Comparison of ENCODE assay signal across 28 cellular contexts in genomic region chr22:32900856-32901255, GRCh38.
A peak's percentile ranks its signal among the peaks of the same experiment; 100 is the strongest.
DNase-seq lines count a peak whose midpoint lies in the region; ATAC-seq, FAIRE-seq and TF ChIP-seq lines count a peak whose summit lies in the region.
"Had no signal": no experiment of that assay in that cellular context is flagged by ENCODE, and none has a peak within 500 bp of the region (broad histone marks: within the 10 kb centered on the region; RNA-seq: fewer than 3 reads in every experiment).

No MANE protein-coding gene starts in this region.

- H3K27ac Mint-ChIP-seq in activated naive CD4-positive, alpha-beta T cell treated with anti-CD3 and anti-CD28 coated beads, Interleukin-2, amount 50 U/mL, for 72 hours, result no peak overlapping the region
- H3K27ac Mint-ChIP-seq: CD14-positive monocyte; CD4-positive, alpha-beta memory T cell; CD4-positive, CD25-positive, alpha-beta regulatory T cell; CD8-positive, alpha-beta memory T cell had no signal

- no peaks in the 10 kb centered on the region for H3K9me3 ChIP-seq in left ventricle myocardium inferior (replicated peaks)
- H3K9me3 ChIP-seq: A549, BE2C, BLaER1 had no signal

- H3K4me1 ChIP-seq in left ventricle myocardium inferior, result peaks cover 13% of the 10 kb centered on the region
- H3K4me1 ChIP-seq: A549, BLaER1 had no signal

- DNase-seq in cardiac septum (ENCODE audit: low spot score) (peak; percentile 17), left ventricle myocardium inferior (no peak), bronchial epithelial cell (ENCODE audit: low read depth) (peak; percentile 31), erythroblast (lab: John Stamatoyannopoulos, UW) (peak; percentile 83), Kasumi-1 (lab: John Stamatoyannopoulos, UW) (no peak), posterior vena cava (ENCODE audit: low spot score) (no peak)
- no peak for DNase-seq in activated naive CD4-positive, alpha-beta T cell treated with anti-CD3 and anti-CD28 coated beads, Interleukin-2, amount 50 U/mL, for 72 hours (ENCODE audit: low spot score in 2 of 2)
- DNase-seq: AML-193; C1 segment of cervical spinal cord; CD4-positive, alpha-beta memory T cell; CD4-positive, CD25-positive, alpha-beta regulatory T cell; CD8-positive, alpha-beta memory T cell; COR-L47; DMS 273 treated with DMSO at 0.1 percent for 48 hours; DMS153; DMS53; DMS79; DND-41; EL; GDM1 had no signal

- no peak overlapping the region for H3K4me3 ChIP-seq in left ventricle myocardium inferior
- H3K4me3 ChIP-seq in bronchial epithelial cell (ENCODE audit: low read depth, low read length), result no peak overlapping the region
- H3K4me3 ChIP-seq: A549, BLaER1, GM12878 had no signal

- H3K27ac ChIP-seq in left ventricle myocardium inferior (replicated peaks), result no peak overlapping the region
- H3K27ac ChIP-seq: 22Rv1, A549, BLaER1 had no signal

- no peaks in the 10 kb centered on the region for H3K9me3 Mint-ChIP-seq in activated naive CD4-positive, alpha-beta T cell treated with anti-CD3 and anti-CD28 coated beads, Interleukin-2, amount 50 U/mL, for 72 hours
- H3K9me3 Mint-ChIP-seq: CD4-positive, alpha-beta memory T cell; CD4-positive, CD25-positive, alpha-beta regulatory T cell; CD8-positive, alpha-beta memory T cell had no signal

- no peaks in the 10 kb centered on the region for H3K36me3 Mint-ChIP-seq in activated naive CD4-positive, alpha-beta T cell treated with anti-CD3 and anti-CD28 coated beads, Interleukin-2, amount 50 U/mL, for 72 hours
- H3K36me3 Mint-ChIP-seq: CD14-positive monocyte; CD4-positive, alpha-beta memory T cell; CD4-positive, CD25-positive, alpha-beta regulatory T cell; CD8-positive, alpha-beta memory T cell had no signal

- intact Hi-C loops in cardiac septum (cut with DNase I) (no loop called here), left ventricle myocardium inferior (cut with micrococcal nuclease) (no loop called here), posterior vena cava (cut with DNase I) (no loop called here)

- no peak for FAIRE-seq in bronchial epithelial cell (lab: Jason Lieb, UNC)
- FAIRE-seq: A549, GM12878, GM12892, GM18507 had no signal

- no peak for TF ChIP-seq CTCF in left ventricle myocardium inferior (IDR thresholded peaks at IDR 0.05; ENCODE audit: borderline replicate concordance)
- TF ChIP-seq CTCF in bronchial epithelial cell (IDR thresholded peaks at IDR 0.05; ENCODE audit: insufficient read depth, low read length, severe bottlenecking), result no peak

- no peaks in the 10 kb centered on the region for H3K27me3 ChIP-seq in left ventricle myocardium inferior (ENCODE audit: low read depth)
- no peaks in the 10 kb centered on the region for H3K27me3 ChIP-seq in bronchial epithelial cell (ENCODE audit: control insufficient read depth, insufficient read depth, low read length)
- H3K27me3 ChIP-seq: BE2C, BLaER1 had no signal

- H3K36me3 ChIP-seq in left ventricle myocardium inferior (no peaks in the 10 kb centered on the region), bronchial epithelial cell (ENCODE audit: control insufficient read depth, insufficient read depth, low read length) (no peaks in the 10 kb centered on the region)
- H3K36me3 ChIP-seq: BE2C, BLaER1 had no signal

- no peak for ATAC-seq in activated naive CD4-positive, alpha-beta T cell treated with anti-CD3 and anti-CD28 coated beads, Interleukin-2, amount 50 U/mL, for 72 hours
- ATAC-seq: A549, GM12878 had no signal

- TF ChIP-seq POLR2A in erythroblast (IDR thresholded peaks at IDR 0.05; ENCODE audit: low read length), result no peak

Comparison
In these comparisons a context has a peak if more than half of its experiments do, and no peak if none do; other contexts are left out.
1. DNase-seq: peak in cardiac septum (single experiment), bronchial epithelial cell (single experiment) and erythroblast (2 of 2); none in left ventricle myocardium inferior (single experiment), Kasumi-1 (0 of 2), activated naive CD4-positive, alpha-beta T cell treated with anti-CD3 and anti-CD28 coated beads, Interleukin-2, amount 50 U/mL, for 72 hours (0 of 2) and posterior vena cava (single experiment).